22 cellular contexts compared by ENCODE assay signal in the genomic region with DNA sequence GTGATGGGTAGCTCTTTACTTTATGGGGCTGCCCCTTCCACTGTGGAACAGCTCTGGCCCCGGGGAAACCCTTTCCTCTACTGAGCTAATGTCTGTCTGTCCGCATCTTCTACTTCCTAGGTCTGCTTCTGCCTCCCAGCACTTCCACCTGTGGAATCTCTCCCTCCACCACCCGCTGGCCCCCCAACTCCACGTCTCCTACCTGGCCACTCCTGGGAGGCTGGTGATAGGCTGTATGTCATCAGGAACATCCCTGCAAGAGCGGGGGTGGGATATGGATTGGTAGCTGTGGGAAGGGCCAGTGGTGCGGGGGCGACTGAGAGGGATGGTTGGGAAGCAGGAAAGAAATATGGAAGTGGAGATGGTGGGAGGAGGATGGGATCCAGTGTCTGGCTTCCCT. TPM values are rescaled to one million over a fixed set of nuclear protein-coding genes. Genes with fewer than 3 reads are reported as not detected.
A peak's percentile ranks its signal among the peaks of the same experiment; 100 is the strongest.
DNase-seq lines count a peak whose midpoint lies in the region; TF ChIP-seq lines count a peak whose summit lies in the region.
"Had no signal": no experiment of that assay in that cellular context is flagged by ENCODE, and none has a peak within 500 bp of the region (broad histone marks: within the 10 kb centered on the region; RNA-seq: fewer than 3 reads in every experiment).

No MANE protein-coding gene starts in this region.

- no peak overlapping the region for H3K27ac Mint-ChIP-seq in chondrocyte (ENCODE audit: unreplicated experiment)
- H3K27ac Mint-ChIP-seq in nephron progenitor cell, result peak overlapping the region; percentile 36
- H3K27ac Mint-ChIP-seq: B cell; CD4-positive, alpha-beta T cell; CD8-positive, alpha-beta T cell had no signal

- H3K9me3 Mint-ChIP-seq in chondrocyte (ENCODE audit: low read depth) (no peaks in the 10 kb centered on the region), nephron progenitor cell (peaks cover 2% of the 10 kb centered on the region)
- H3K9me3 Mint-ChIP-seq: CD4-positive, alpha-beta T cell; CD8-positive, alpha-beta T cell had no signal

- H3K4me1 Mint-ChIP-seq in chondrocyte (ENCODE audit: low read depth) (no peaks in the 10 kb centered on the region), nephron progenitor cell (peaks cover 7% of the 10 kb centered on the region)

- in situ Hi-C loops in GM13976 (cut with MboI; ENCODE audit: low sequenced_read_pairs, unreplicated experiment), result no loop called here

- no peak overlapping the region for H2AFZ ChIP-seq in smooth muscle cell (ENCODE audit: low read depth)

- WGBS in smooth muscle cell (ENCODE audit: low lambda C conversion rate), result 96% methylated on average over 7 of the region's 7 CpGs

- H3K36me3 ChIP-seq in HEK293 (ENCODE audit: control insufficient read depth in 2 of 2, insufficient read depth in 1 of 2, low read length in 2 of 2) (peaks cover 0 to 70% of the 10 kb centered on the region in 2 experiments; a peak in 1 of 3 replicates), smooth muscle cell (ENCODE audit: low read depth) (no peaks in the 10 kb centered on the region)

- H3K4me3 ChIP-seq in HEK293 (ENCODE audit: low read depth, low read length) (no peak overlapping the region), smooth muscle cell (no peak overlapping the region)
- H3K4me3 ChIP-seq: A549; BLaER1 treated with 17β-estradiol and CSF1 and Interleukin-3, amounts not matched to agents 10 nM and 100 nM had no signal

- CTCF ChIA-PET in HEK293 (lab: Yijun Ruan, JAX), result interaction anchor here (2.2 kb wide), 1 partner anchor 9 kb away, joined by 10 read pairs; a partner anchor contains a TSS

- H3K4me2 ChIP-seq in smooth muscle cell, result no peak overlapping the region
- H3K4me2 ChIP-seq: A549; BLaER1 treated with 17β-estradiol and CSF1 and Interleukin-3, amounts not matched to agents 10 nM and 100 nM had no signal

- no peaks in the 10 kb centered on the region for H3K9me3 ChIP-seq in HEK293 (ENCODE audit: control insufficient read depth, insufficient read depth, low read depth, low read length)
- H3K9me3 ChIP-seq in smooth muscle cell (replicated peaks; ENCODE audit: low read depth), result no peaks in the 10 kb centered on the region
- H3K9me3 ChIP-seq: A549; BLaER1 treated with 17β-estradiol and CSF1 and Interleukin-3, amounts not matched to agents 10 nM and 100 nM; Caco-2 had no signal

- H3F3A ChIP-seq in smooth muscle cell (ENCODE audit: low read depth), result no peaks in the 10 kb centered on the region

- no peaks in the 10 kb centered on the region for H3K27me3 ChIP-seq in smooth muscle cell (ENCODE audit: low read depth)
- H3K27me3 ChIP-seq: BLaER1 treated with 17β-estradiol and CSF1 and Interleukin-3, amounts not matched to agents 10 nM and 100 nM had no signal

- peak; percentile 4 for DNase-seq in GM13976 (ENCODE audit: low spot score)
- DNase-seq in chondrocyte (ENCODE audit: low spot score), result peak; percentile 35
- DNase-seq in nephron progenitor cell, result no peak
- DNase-seq in NCI-H128 (lab: John Stamatoyannopoulos, UW; ENCODE audit: unreplicated experiment), result no peak
- no peak for DNase-seq in activated effector memory CD4-positive, alpha-beta T cell treated with Interleukin-2 at 50 U/mL for 16 hours
- no peak for DNase-seq in smooth muscle cell (lab: John Stamatoyannopoulos, UW; ENCODE audit: unreplicated experiment)
- no peak for DNase-seq in activated T-cell treated with anti-CD3 and anti-CD28 coated beads for 4 hours
- DNase-seq: AML-193; Caco-2; Calu3; CD4-positive, alpha-beta T cell; CD8-positive, alpha-beta T cell; DMS79 treated with DMSO at 0.1 percent for 48 hours; GF-D8 had no signal

- H3K4me3 Mint-ChIP-seq in chondrocyte (ENCODE audit: unreplicated experiment) (no peak overlapping the region), nephron progenitor cell (no peak overlapping the region)
- H3K4me3 Mint-ChIP-seq: B cell; CD4-positive, alpha-beta T cell; CD8-positive, alpha-beta T cell had no signal

- no peak overlapping the region for H3K27ac ChIP-seq in HEK293 (ENCODE audit: extremely low read depth, low read depth, low read length)
- no peak overlapping the region for H3K27ac ChIP-seq in smooth muscle cell (ENCODE audit: low read depth)
- H3K27ac ChIP-seq: 22Rv1; A549; BLaER1 treated with 17β-estradiol and CSF1 and Interleukin-3, amounts not matched to agents 10 nM and 100 nM; C4-2B had no signal

- H3K4me1 ChIP-seq in HEK293 (ENCODE audit: control insufficient read depth, insufficient read depth, low read length) (no peaks in the 10 kb centered on the region), smooth muscle cell (ENCODE audit: low read depth) (no peaks in the 10 kb centered on the region)

- no peaks in the 10 kb centered on the region for H3K27me3 Mint-ChIP-seq in chondrocyte (ENCODE audit: low read depth)
- H3K27me3 Mint-ChIP-seq in nephron progenitor cell (ENCODE audit: low read depth, poor library complexity), result no peaks in the 10 kb centered on the region
- H3K27me3 Mint-ChIP-seq: B cell; CD4-positive, alpha-beta T cell had no signal

- POLR2A ChIA-PET in HEK293 (lab: Yijun Ruan, JAX), result interaction anchor here (0.8 kb wide), 1 partner anchor 9 kb away, joined by 3 read pairs; a partner anchor contains a TSS

- no peak for TF ChIP-seq CTCF in GM13976 (IDR thresholded peaks at IDR 0.05; ENCODE audit: borderline replicate concordance, control extremely low read depth, extremely low read depth, insufficient read depth, missing control alignments)
- no peak for TF ChIP-seq CTCF in HEK293 (tag by site-specific recombination; IDR thresholded peaks at IDR 0.05)
- no peak for TF ChIP-seq CTCF in chondrocyte (IDR thresholded peaks at IDR 0.05)
- no peak for TF ChIP-seq CTCF in nephron progenitor cell (IDR thresholded peaks at IDR 0.05)
- no peak for TF ChIP-seq CTCF in smooth muscle cell (IDR thresholded peaks at IDR 0.05; ENCODE audit: borderline replicate concordance, insufficient read depth, poor library complexity, severe bottlenecking)

- H3K36me3 Mint-ChIP-seq in chondrocyte (ENCODE audit: low read depth) (peaks cover 23% of the 10 kb centered on the region), nephron progenitor cell (ENCODE audit: low read depth) (peaks cover 34% of the 10 kb centered on the region)

- H3K79me2 ChIP-seq in smooth muscle cell (ENCODE audit: low read depth), result peaks cover 5% of the 10 kb centered on the region

- H4K20me1 ChIP-seq in smooth muscle cell (ENCODE audit: low read depth), result peaks cover 7% of the 10 kb centered on the region

- no peak overlapping the region for H3K9ac ChIP-seq in smooth muscle cell (ENCODE audit: low read depth)
- H3K9ac ChIP-seq: BLaER1 treated with 17β-estradiol and CSF1 and Interleukin-3, amounts not matched to agents 10 nM and 100 nM had no signal

TF ChIP-seq in HEK293, 187 proteins besides CTCF, POLR2A, EP300 and RAD21:
- no peak for TF ChIP-seq ZNF785 (tag by site-specific recombination; IDR thresholded peaks at IDR 0.05)
- no peak for TF ChIP-seq ZNF350 (tag by site-specific recombination; IDR thresholded peaks at IDR 0.05)
- no peak for TF ChIP-seq ZNF274 (IDR thresholded peaks at IDR 0.05; ENCODE audit: low read length)
- no peak for TF ChIP-seq ZNF274 (tag by site-specific recombination; IDR thresholded peaks at IDR 0.05; ENCODE audit: borderline replicate concordance)
- peak; percentile 41; the same call in 1 of the 2 replicates for TF ChIP-seq EGR2 (tag by site-specific recombination; IDR thresholded peaks at IDR 0.05; ENCODE audit: low read depth)
- peak; percentile 53 for TF ChIP-seq SCRT2 (tag by site-specific recombination; IDR thresholded peaks at IDR 0.05)

RNA-seq across cellular contexts. Expression of a gene that starts 9.2 kb away (rescaled TPM):
- 21.8 to 33.0 TPM (median 22.6 TPM) in 3 replicates for total RNA-seq in chondrocyte
- total RNA-seq in smooth muscle cell, result 6.2 and 7.1 TPM in 2 replicates
- 15.4 and 22.4 TPM in 2 replicates for polyA plus RNA-seq in smooth muscle cell

RNA-seq across cellular contexts. Expression of a gene that starts 15.1 kb away (rescaled TPM):
- total RNA-seq in chondrocyte (9.1 to 10.7 TPM (median 10.2 TPM) in 3 replicates), smooth muscle cell (2.9 and 6.7 TPM in 2 replicates)
- 12.5 and 18.9 TPM in 2 replicates for polyA plus RNA-seq in smooth muscle cell

RNA-seq across cellular contexts. Expression of a gene that starts 18.6 kb away (rescaled TPM):
- total RNA-seq in chondrocyte, result 28.4 to 41.7 TPM (median 29.5 TPM) in 3 replicates
- total RNA-seq in smooth muscle cell, result 33.7 and 40.8 TPM in 2 replicates
- polyA plus RNA-seq in smooth muscle cell, result 35.3 and 39.0 TPM in 2 replicates

RNA-seq across cellular contexts. Expression of a gene that starts 18.6 kb away (rescaled TPM):
- total RNA-seq in chondrocyte (0.19 to 0.37 TPM in 2 of 3 replicates, not detected in the other), smooth muscle cell (2.0 TPM in 1 of 2 replicates, not detected in the other)
- polyA plus RNA-seq in smooth muscle cell, result not detected in 2 replicates

RNA-seq across cellular contexts. Expression of a gene that starts 42.6 kb away (rescaled TPM):
- total RNA-seq in chondrocyte, result not detected in 3 replicates
- 0.36 and 0.67 TPM in 2 replicates for total RNA-seq in smooth muscle cell
- polyA plus RNA-seq in smooth muscle cell, result 0.27 and 2.3 TPM in 2 replicates
- total RNA-seq: A172; CD4-positive, alpha-beta T cell; CD8-positive, alpha-beta T cell had no signal
- polyA plus RNA-seq: BJ had no signal

Comparison
In these comparisons a context has a peak if more than half of its experiments do, and no peak if none do; other contexts are left out.
1. DNase-seq: peak in GM13976 (single experiment) and chondrocyte (single experiment); none in nephron progenitor cell (single experiment), NCI-H128 (single experiment), activated effector memory CD4-positive, alpha-beta T cell treated with Interleukin-2 at 50 U/mL for 16 hours (single experiment), smooth muscle cell (single experiment) and activated T-cell treated with anti-CD3 and anti-CD28 coated beads for 4 hours (single experiment).